ENCODE assay signal across 8 cellular contexts in the genomic region with DNA sequence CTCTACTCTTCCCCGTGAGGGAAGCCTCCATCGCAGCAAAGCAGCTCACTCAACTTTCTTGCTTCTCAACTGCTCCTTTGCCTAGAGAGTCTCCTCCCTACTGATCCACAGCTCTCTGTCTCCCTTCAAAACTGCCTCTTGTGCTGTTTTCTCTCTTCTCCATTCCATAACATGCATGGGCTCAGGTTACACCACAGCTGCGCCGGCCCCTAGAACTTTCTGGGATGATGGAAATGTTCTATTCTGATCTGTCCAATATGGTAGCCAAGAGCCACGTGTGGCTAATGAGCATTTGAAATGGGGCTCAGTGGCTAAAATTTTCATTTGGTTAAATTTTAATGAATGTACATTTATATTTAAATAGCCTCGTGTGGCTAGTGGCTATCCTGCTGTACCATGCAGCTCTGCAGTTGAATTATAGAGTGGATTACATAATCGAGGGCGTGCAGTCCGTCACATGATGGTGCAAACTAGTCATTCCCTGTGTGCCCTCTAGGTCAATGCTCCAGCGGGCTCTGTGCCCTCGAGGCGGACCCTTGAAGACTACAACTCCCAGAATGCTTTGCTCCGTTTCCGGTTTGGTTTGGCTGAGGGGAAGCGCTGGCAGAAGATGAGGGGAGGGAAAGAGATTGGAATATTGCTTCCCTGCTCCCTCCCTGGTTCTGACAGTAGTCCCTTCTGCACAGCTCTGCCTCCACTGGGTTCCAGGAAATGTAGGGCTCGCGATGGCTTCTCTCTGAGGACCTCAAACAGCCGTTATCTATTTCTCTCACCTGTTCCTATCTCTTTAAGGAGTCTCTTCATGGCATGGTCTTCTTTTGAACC.
DNase-seq lines count a peak whose midpoint lies in the region; ATAC-seq and TF ChIP-seq lines count a peak whose summit lies in the region.

No MANE protein-coding gene starts in this region.

- DNase-seq in AG20443 (ENCODE audit: low spot score) (peak; percentile 86), HuH-7 (ENCODE audit: low spot score) (peak; percentile 26), astrocyte of the hippocampus (ENCODE audit: low read depth, low spot score) (peak; percentile 50), kidney epithelial cell (ENCODE audit: low read depth) (peak; percentile 23), SKM-1 treated with dmso at 0.1 percent for 144 hours (lab: John Stamatoyannopoulos, UW; ENCODE audit: unreplicated experiment) (no peak), GM10266 (ENCODE audit: extremely low spot score) (no peak)
- DNase-seq in activated CD4-positive, alpha-beta T cell treated with anti-CD3 and anti-CD28 coated beads for 1 hour, result no peak

- TF ChIP-seq CTCF in kidney epithelial cell (IDR thresholded peaks at IDR 0.05; ENCODE audit: insufficient read depth, low read length, poor library complexity, severe bottlenecking), result no peak
- no peak for TF ChIP-seq CTCF in GM10266 (IDR thresholded peaks at IDR 0.05; ENCODE audit: control insufficient read depth, insufficient read depth, low read depth, missing control alignments)

- no peak for ATAC-seq in HG02884 (IDR thresholded peaks at IDR 0.05; ENCODE audit: unreplicated experiment)

- no peaks in the 10 kb centered on the region for H3K36me3 ChIP-seq in kidney epithelial cell (ENCODE audit: control insufficient read depth, insufficient read depth, low read length)

- H3K4me3 ChIP-seq in kidney epithelial cell (ENCODE audit: low read depth, low read length), result no peak overlapping the region

- no peaks in the 10 kb centered on the region for H3K27me3 ChIP-seq in kidney epithelial cell (ENCODE audit: control insufficient read depth, insufficient read depth, low read length)

Comparison
In these comparisons a context has a peak if more than half of its experiments do, and no peak if none do; other contexts are left out.
1. DNase-seq: peak in AG20443 (single experiment), HuH-7 (single experiment), astrocyte of the hippocampus (single experiment) and kidney epithelial cell (single experiment); none in SKM-1 treated with dmso at 0.1 percent for 144 hours (single experiment), GM10266 (single experiment) and activated CD4-positive, alpha-beta T cell treated with anti-CD3 and anti-CD28 coated beads for 1 hour (single experiment).